15 cellular contexts compared by ENCODE assay signal in the genomic region with DNA sequence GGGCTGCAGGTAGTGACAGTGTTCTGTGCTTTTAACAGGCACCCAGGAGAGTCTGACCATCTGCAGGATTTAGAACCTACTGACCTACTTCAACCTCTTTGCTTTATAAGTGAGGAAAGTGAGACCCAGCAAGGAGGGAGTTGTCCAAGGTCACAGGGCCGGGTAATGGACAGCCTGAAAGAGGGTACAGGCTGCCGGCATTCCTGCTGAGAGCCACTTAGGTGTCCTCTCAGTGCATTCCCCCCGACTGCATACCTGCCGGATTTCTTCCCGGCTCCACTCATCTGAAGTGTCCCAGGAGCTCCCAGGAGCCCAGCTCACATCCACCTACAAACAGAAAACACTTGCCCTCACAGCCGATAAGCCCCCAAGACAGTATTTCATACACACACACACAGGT. TPM values are rescaled to one million over a fixed set of nuclear protein-coding genes. Genes with fewer than 3 reads are reported as not detected.
DNase-seq lines count a peak whose midpoint lies in the region; ATAC-seq and TF ChIP-seq lines count a peak whose summit lies in the region.
"Had no signal": no experiment of that assay in that cellular context is flagged by ENCODE, and none has a peak within 500 bp of the region (broad histone marks: within the 10 kb centered on the region; RNA-seq: fewer than 3 reads in every experiment).

No MANE protein-coding gene starts in this region.

- TF ChIP-seq POLR2A in vagina (IDR thresholded peaks at IDR 0.05), result no peak

- H3K27me3 ChIP-seq in left lung (no peaks in the 10 kb centered on the region), osteoblast (ENCODE audit: insufficient read depth, low read length) (no peaks in the 10 kb centered on the region), vagina (no peaks in the 10 kb centered on the region), GM23338 (ENCODE audit: insufficient read depth) (no peaks in the 10 kb centered on the region)

- H3K36me3 ChIP-seq in left lung, result no peaks in the 10 kb centered on the region
- H3K36me3 ChIP-seq in osteoblast (ENCODE audit: insufficient read depth, low read length), result no peaks in the 10 kb centered on the region
- H3K36me3 ChIP-seq in vagina, result no peaks in the 10 kb centered on the region
- H3K36me3 ChIP-seq in GM23338 (ENCODE audit: insufficient read depth), result no peaks in the 10 kb centered on the region

- no peak overlapping the region for H2AFZ ChIP-seq in osteoblast (ENCODE audit: low read length)
- H2AFZ ChIP-seq in GM23338, result no peak overlapping the region

- ATAC-seq in left lung (peak; percentile 61), HG03571 (IDR thresholded peaks at IDR 0.05; ENCODE audit: unreplicated experiment) (no peak), GM23338 (no peak)

- CTCF ChIA-PET in RWPE1 (lab: Yijun Ruan, JAX), result interaction anchor here (0.6 to 1.4 kb wide), 3 partner anchors 20 to 1492 kb away, joined by 3 to 9 read pairs (median 3); no protein-coding TSS in a partner anchor

- no peak overlapping the region for H3K4me3 ChIP-seq in left lung
- no peak overlapping the region for H3K4me3 ChIP-seq in osteoblast (ENCODE audit: insufficient read depth, low read length)
- no peak overlapping the region for H3K4me3 ChIP-seq in vagina
- H3K4me3 ChIP-seq in GM23338, result no peak overlapping the region

- H3K79me2 ChIP-seq in osteoblast (ENCODE audit: insufficient read depth, low read length) (no peaks in the 10 kb centered on the region), GM23338 (replicated peaks; ENCODE audit: insufficient read depth) (no peaks in the 10 kb centered on the region)

- peaks cover 41% of the 10 kb centered on the region for H3K4me1 Mint-ChIP-seq in GM23338
- H3K4me1 Mint-ChIP-seq: IgD-negative memory B cell had no signal

- no peaks in the 10 kb centered on the region for H3K9me2 ChIP-seq in GM23338 (ENCODE audit: insufficient read depth)

- peaks cover 27 to 42% of the 10 kb centered on the region in 2 donors for H3K4me1 ChIP-seq in left lung
- peaks cover 67% of the 10 kb centered on the region for H3K4me1 ChIP-seq in osteoblast (ENCODE audit: insufficient read depth, low read length)
- H3K4me1 ChIP-seq in vagina, result peaks cover 57% of the 10 kb centered on the region
- peaks cover 27% of the 10 kb centered on the region for H3K4me1 ChIP-seq in GM23338 (ENCODE audit: insufficient read depth)

- no peaks in the 10 kb centered on the region for H3K36me3 Mint-ChIP-seq in GM23338 (ENCODE audit: low read depth)

- H3K4me2 ChIP-seq in osteoblast (ENCODE audit: insufficient read depth, low read length) (no peak overlapping the region), GM23338 (no peak overlapping the region)

- H4K20me1 ChIP-seq in osteoblast (ENCODE audit: insufficient read depth, low read length), result no peaks in the 10 kb centered on the region
- no peaks in the 10 kb centered on the region for H4K20me1 ChIP-seq in GM23338 (replicated peaks; ENCODE audit: insufficient read depth)

- H3K27ac Mint-ChIP-seq in GM23338, result no peak overlapping the region
- H3K27ac Mint-ChIP-seq: H9, IgD-negative memory B cell had no signal

- no peaks in the 10 kb centered on the region for H3F3A ChIP-seq in GM23338 (replicated peaks; ENCODE audit: low read depth)

- POLR2A ChIA-PET in RWPE1 (lab: Yijun Ruan, JAX; ENCODE audit: low non-redundant PET), result no interaction called here

- no peak overlapping the region for H3K4me3 Mint-ChIP-seq in GM23338
- H3K4me3 Mint-ChIP-seq: H9, IgD-negative memory B cell had no signal

- DNase-seq in RWPE1 (ENCODE audit: low spot score) (no peak), left lung (peak in 1 of 2 donors; percentile 74), osteoblast (ENCODE audit: insufficient read length, low spot score, missing footprints) (no peak), vagina (ENCODE audit: extremely low spot score in 2 of 2) (no peak), GM23338 (ENCODE audit: low spot score) (no peak)
- no peak for DNase-seq in stimulated activated naive CD4-positive, alpha-beta T cell (lab: John Stamatoyannopoulos, UW)
- DNase-seq: EL, MV-4-11, NCI-H1417 treated with DMSO at 0.1 percent for 48 hours, NCI-H2029, NCI-H524, SIG-M5 had no signal

- no peaks in the 10 kb centered on the region for H3K9me3 Mint-ChIP-seq in GM23338
- H3K9me3 Mint-ChIP-seq: H9, IgD-negative memory B cell had no signal

- TF ChIP-seq CTCF in RWPE1 (conservative IDR thresholded peaks at IDR 0.05; ENCODE audit: low read depth), result no peak
- no peak for TF ChIP-seq CTCF in left lung (IDR thresholded peaks at IDR 0.05)
- no peak for TF ChIP-seq CTCF in osteoblast (IDR thresholded peaks at IDR 0.05; ENCODE audit: extremely low read depth, low read depth, low read length)
- TF ChIP-seq CTCF in vagina (IDR thresholded peaks at IDR 0.05), result no peak
- no peak for TF ChIP-seq CTCF in GM23338 (conservative IDR thresholded peaks at IDR 0.05; ENCODE audit: low read depth in 2 of 2)

- peak overlapping the region; percentile 31 for H3K27ac ChIP-seq in RWPE1
- peak overlapping the region; percentile 72 to 86 for H3K27ac ChIP-seq in left lung
- H3K27ac ChIP-seq in osteoblast (ENCODE audit: low read depth, low read length), result peak overlapping the region; percentile 100
- H3K27ac ChIP-seq in vagina, result peak overlapping the region; percentile 74
- H3K27ac ChIP-seq in GM23338 (ENCODE audit: low read depth), result no peak overlapping the region

- H3K9me3 ChIP-seq in left lung, result no peaks in the 10 kb centered on the region
- no peaks in the 10 kb centered on the region for H3K9me3 ChIP-seq in osteoblast (ENCODE audit: low read depth, low read length)
- H3K9me3 ChIP-seq in vagina, result no peaks in the 10 kb centered on the region

- intact Hi-C loops in left lung (cut with DNase I) (no loop called here), vagina (cut with DNase I) (no loop called here)

- H3K27me3 Mint-ChIP-seq in GM23338 (ENCODE audit: insufficient read depth, low read depth, poor library complexity), result peaks cover 6% of the 10 kb centered on the region

TF ChIP-seq in GM23338, 12 proteins besides CTCF, POLR2A, EP300 and RAD21 (continues in another document):
- TF ChIP-seq POLR2AphosphoS5 (IDR thresholded peaks at IDR 0.05; ENCODE audit: low read depth) (no peak), ZNF114 (CRISPR knock-in tag; IDR thresholded peaks at IDR 0.05) (no peak), CREB1 (CRISPR knock-in tag; IDR thresholded peaks at IDR 0.05; ENCODE audit: low read depth) (no peak)

RNA-seq across cellular contexts. Expression of a gene that starts 13.9 kb away (rescaled TPM):
- 10 to 100 TPM; 46.8 to 82.7 TPM for total RNA-seq in left lung
- 116 and 134 TPM in 2 replicates for total RNA-seq in osteoblast
- total RNA-seq in vagina, result 80.5 TPM
- 87.4 and 111 TPM in 2 replicates for total RNA-seq in GM23338 (2014; rRNA removed; shearing (Covaris generic))
- polyA plus RNA-seq in GM23338 (2016; fragmentation: Nextera tagmentation; extraction: Ambion mirVana), result 37.5 and 38.9 TPM in 2 replicates

RNA-seq across cellular contexts. Expression of a gene that starts 33.6 kb away (rescaled TPM):
- total RNA-seq in left lung (under 1 TPM in 1 of 2 donors, not detected in 1; 0.38 TPM), osteoblast (not detected in 2 replicates), vagina (not detected)
- not detected in 2 replicates for total RNA-seq in GM23338 (2014; rRNA removed; shearing (Covaris generic))
- polyA plus RNA-seq in GM23338 (2016; fragmentation: Nextera tagmentation; extraction: Ambion mirVana), result 0.36 and 4.1 TPM in 2 replicates
- total RNA-seq: H9 had no signal
- polyA plus RNA-seq: IgD-negative memory B cell had no signal

RNA-seq across cellular contexts. Expression of a gene that starts 51.8 kb away (rescaled TPM):
- total RNA-seq in left lung (100 to 1,000 TPM; 216 to 235 TPM), osteoblast (389 and 480 TPM in 2 replicates), vagina (729 TPM)
- 24.1 and 29.9 TPM in 2 replicates for total RNA-seq in GM23338 (2014; rRNA removed; shearing (Covaris generic))
- polyA plus RNA-seq in GM23338 (2016; fragmentation: Nextera tagmentation; extraction: Ambion mirVana), result 5.8 and 6.2 TPM in 2 replicates

RNA-seq across cellular contexts. Expression of a gene that starts 56.0 kb away (rescaled TPM):
- total RNA-seq in left lung (10 to 100 TPM; 20.1 to 37.6 TPM), osteoblast (not detected in 2 replicates), vagina (91.8 TPM)
- total RNA-seq in GM23338 (2014; rRNA removed; shearing (Covaris generic)), result 17.6 and 22.3 TPM in 2 replicates
- polyA plus RNA-seq in GM23338 (2016; fragmentation: Nextera tagmentation; extraction: Ambion mirVana), result 18.0 and 18.9 TPM in 2 replicates
- polyA plus RNA-seq: IgD-negative memory B cell had no signal
